Comparison of ENCODE assay signal across 8 cellular contexts in genomic region chr3:194003128-194004057, GRCh38.
DNase-seq lines count a peak whose midpoint lies in the region; ATAC-seq lines count a peak whose summit lies in the region.

No MANE protein-coding gene starts in this region.

- peaks cover 11% of the 10 kb centered on the region for H3K4me1 ChIP-seq in muscle layer of colon (ENCODE audit: insufficient read depth, low read length)

- peak; percentile 65 for ATAC-seq in HG02642 (IDR thresholded peaks at IDR 0.05; ENCODE audit: poor library complexity, unreplicated experiment)

- H3K36me3 ChIP-seq in muscle layer of colon (ENCODE audit: insufficient read depth, low read length): no peaks in the 10 kb centered on the region

- peaks cover 13% of the 10 kb centered on the region for H3K4me1 Mint-ChIP-seq in activated CD4-positive, alpha-beta T cell treated with anti-CD3 and anti-CD28 coated beads, Interleukin-2, amount 10 ng/mL, durations not matched to agents 24 days and 14 days

- no peaks in the 10 kb centered on the region for H3K9me3 Mint-ChIP-seq in activated CD4-positive, alpha-beta T cell treated with anti-CD3 and anti-CD28 coated beads, Interleukin-2, amount 10 ng/mL, durations not matched to agents 24 days and 14 days

- H3K9ac ChIP-seq in muscle layer of colon (ENCODE audit: low read length): no peak overlapping the region

- peaks cover 54% of the 10 kb centered on the region for H3K27me3 Mint-ChIP-seq in activated CD4-positive, alpha-beta T cell treated with anti-CD3 and anti-CD28 coated beads, Interleukin-2, amount 10 ng/mL, durations not matched to agents 24 days and 14 days

- H3K27ac Mint-ChIP-seq in activated CD4-positive, alpha-beta T cell treated with anti-CD3 and anti-CD28 coated beads, Interleukin-2, amount 10 ng/mL, durations not matched to agents 24 days and 14 days: no peak overlapping the region

- H3K27me3 ChIP-seq in muscle layer of colon (ENCODE audit: control insufficient read depth in 1 of 2, insufficient read depth in 2 of 2, low read length in 2 of 2): no peaks in the 10 kb centered on the region

- no peaks in the 10 kb centered on the region for H3K36me3 Mint-ChIP-seq in activated CD4-positive, alpha-beta T cell treated with anti-CD3 and anti-CD28 coated beads, Interleukin-2, amount 10 ng/mL, durations not matched to agents 24 days and 14 days (ENCODE audit: low read depth)

- H3K9me3 ChIP-seq in muscle layer of colon (ENCODE audit: low read length): no peaks in the 10 kb centered on the region

- intact Hi-C loops in activated CD4-positive, alpha-beta T cell treated with anti-CD3 and anti-CD28 coated beads, Interleukin-2, amount 10 ng/mL, durations not matched to agents 24 days and 14 days (cut with micrococcal nuclease): no loop called here

- peak overlapping the region; percentile 12 to 49 for H3K4me3 ChIP-seq in muscle layer of colon (ENCODE audit: low read depth in 1 of 2, low read length in 2 of 2)

- H3K4me3 Mint-ChIP-seq in activated CD4-positive, alpha-beta T cell treated with anti-CD3 and anti-CD28 coated beads, Interleukin-2, amount 10 ng/mL, durations not matched to agents 24 days and 14 days: peak overlapping the region; percentile 49

- DNase-seq in activated CD8-positive, alpha-beta memory T cell treated with anti-CD3 and anti-CD28 coated beads, Interleukin-2, amount 50 U/mL, for 48 hours: peak; percentile 65
- DNase-seq in activated CD8-positive, alpha-beta memory T cell treated with anti-CD3 and anti-CD28 coated beads for 24 hours: no peak
- peak; percentile 28 to 45 for DNase-seq in NCI-H1930 (lab: John Stamatoyannopoulos, UW)
- DNase-seq in activated CD4-positive, alpha-beta T cell treated with anti-CD3 and anti-CD28 coated beads, Interleukin-2, amount 10 ng/mL, durations not matched to agents 24 days and 14 days: peak; percentile 69
- peak; percentile 85 for DNase-seq in fibroblast of gingiva (ENCODE audit: low read depth)
- DNase-seq in substantia nigra (lab: John Stamatoyannopoulos, UW): peak in 30 of 49 donors; percentile 2 to 61 (median 29)

- peak overlapping the region; percentile 73 for H3K27ac ChIP-seq in muscle layer of colon (ENCODE audit: low read depth, low read length)
- H3K27ac ChIP-seq in substantia nigra (ENCODE audit: low read depth, low read length, poor library complexity, severe bottlenecking): no peak overlapping the region
